ENCODE assay signal across 8 cellular contexts in the genomic region with DNA sequence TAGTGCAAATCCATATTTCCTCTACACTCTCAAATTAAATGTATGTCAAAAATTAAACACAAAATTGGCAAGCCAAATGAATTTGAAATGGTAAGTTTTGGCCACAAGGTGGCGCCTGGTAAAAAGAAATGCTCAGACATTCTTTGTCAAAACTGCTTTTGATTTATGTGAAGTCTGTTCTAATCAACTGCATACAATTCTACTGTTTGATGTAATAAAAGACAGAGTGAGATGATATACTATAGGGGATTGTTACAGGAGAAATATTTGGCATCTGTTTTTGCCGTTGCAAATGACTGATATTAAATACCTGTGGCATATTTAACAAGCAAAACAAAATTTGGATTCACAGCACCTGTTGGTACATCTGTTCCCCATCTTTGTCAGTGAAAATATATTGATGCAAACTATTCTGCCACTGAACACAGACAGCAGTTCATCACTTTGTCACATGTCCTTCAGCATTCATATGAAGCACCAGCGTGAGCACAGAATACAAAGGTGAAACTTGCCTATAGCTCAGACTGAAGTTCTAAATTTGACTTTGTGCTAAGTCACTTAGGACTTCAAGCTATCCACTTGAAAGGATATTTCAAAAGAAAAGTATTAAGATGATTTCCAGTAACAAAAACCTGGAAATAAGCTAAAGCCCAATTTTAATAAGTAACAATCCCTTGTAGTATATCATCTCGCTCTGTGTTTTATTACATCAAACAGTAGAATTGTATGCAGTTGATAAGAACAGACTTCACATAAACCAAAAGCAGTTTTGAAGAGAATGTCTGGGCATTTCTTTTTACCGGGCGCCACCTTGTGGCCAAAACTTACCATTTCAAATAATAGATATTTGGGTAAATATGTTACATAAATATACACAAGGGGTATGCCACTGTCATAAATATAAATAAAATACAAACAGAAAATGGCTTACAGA. TPM values are rescaled to one million over a fixed set of nuclear protein-coding genes. Genes with fewer than 3 reads are reported as not detected.
A peak's percentile ranks its signal among the peaks of the same experiment; 100 is the strongest.
DNase-seq lines count a peak whose midpoint lies in the region; TF ChIP-seq lines count a peak whose summit lies in the region.

No MANE protein-coding gene starts in this region.

- H3K27me3 ChIP-seq in dorsolateral prefrontal cortex: no peaks in the 10 kb centered on the region

- H3K27ac Mint-ChIP-seq in activated CD4-positive, alpha-beta T cell treated with anti-CD3 and anti-CD28 coated beads, Interleukin-2, amount 10 ng/mL, durations not matched to agents 7 days and 5 days: peak overlapping the region; percentile 60
- peak overlapping the region; percentile 51 for H3K27ac Mint-ChIP-seq in mesothelial cell of epicardium

- H3K9me3 Mint-ChIP-seq in activated CD4-positive, alpha-beta T cell treated with anti-CD3 and anti-CD28 coated beads, Interleukin-2, amount 10 ng/mL, durations not matched to agents 7 days and 5 days: no peaks in the 10 kb centered on the region
- H3K9me3 Mint-ChIP-seq in mesothelial cell of epicardium: no peaks in the 10 kb centered on the region

- peak overlapping the region in 19 of 59 donors; percentile 1 to 34 (median 16) for H3K4me3 ChIP-seq in dorsolateral prefrontal cortex

- H3K27ac ChIP-seq in dorsolateral prefrontal cortex: peak overlapping the region in 58 of 59 donors; percentile 21 to 99 (median 90)

- peak; percentile 52 for DNase-seq in NCI-H82 (lab: John Stamatoyannopoulos, UW)
- DNase-seq in NCI-H82 treated with DMSO at 0.1 percent for 48 hours (lab: John Stamatoyannopoulos, UW; ENCODE audit: unreplicated experiment): no peak
- peak; percentile 41 for DNase-seq in NCI-H2227 treated with DMSO at 0.1 percent for 48 hours (lab: John Stamatoyannopoulos, UW)
- peak; percentile 75 for DNase-seq in activated CD4-positive, alpha-beta T cell treated with anti-CD3 and anti-CD28 coated beads, Interleukin-2, amount 10 ng/mL, durations not matched to agents 7 days and 5 days
- peak in 4 of 10 donors; percentile 50 to 73 (median 67) for DNase-seq in dorsolateral prefrontal cortex
- peak in 1 of 2 experiments; percentile 68 for DNase-seq in mesothelial cell of epicardium (ENCODE audit: low spot score in 2 of 2, unreplicated experiment in 2 of 2)
- peak; percentile 77 for DNase-seq in stimulated activated CD8-positive, alpha-beta memory T cell treated with anti-CD3 and anti-CD28 coated beads, Interleukin-4, amount 100 ng/mL, for 48 hours
- no peak for DNase-seq in posterior vena cava (ENCODE audit: low spot score)

- intact Hi-C loops in dorsolateral prefrontal cortex (cut with DNase I) (loop anchor here (5.0 kb wide), 4 partner anchors 35 to 345 kb away; a partner anchor contains a TSS), posterior vena cava (cut with DNase I) (loop anchor here (5.0 to 10.0 kb wide), 2 partner anchors 273 to 380 kb away; no protein-coding TSS in a partner anchor)

- H3K27me3 Mint-ChIP-seq in activated CD4-positive, alpha-beta T cell treated with anti-CD3 and anti-CD28 coated beads, Interleukin-2, amount 10 ng/mL, durations not matched to agents 7 days and 5 days: peaks cover 2% of the 10 kb centered on the region
- H3K27me3 Mint-ChIP-seq in mesothelial cell of epicardium (ENCODE audit: low read depth): peaks cover 2% of the 10 kb centered on the region

- H3K4me1 Mint-ChIP-seq in activated CD4-positive, alpha-beta T cell treated with anti-CD3 and anti-CD28 coated beads, Interleukin-2, amount 10 ng/mL, durations not matched to agents 7 days and 5 days: peaks cover 14% of the 10 kb centered on the region
- peaks cover 9% of the 10 kb centered on the region for H3K4me1 Mint-ChIP-seq in mesothelial cell of epicardium

- POLR2A ChIA-PET in activated CD4-positive, alpha-beta T cell treated with anti-CD3 and anti-CD28 coated beads, Interleukin-2, amount 10 ng/mL, durations not matched to agents 7 days and 5 days (lab: Charles Lee): no interaction called here

- peaks cover 2% of the 10 kb centered on the region for H3K36me3 Mint-ChIP-seq in activated CD4-positive, alpha-beta T cell treated with anti-CD3 and anti-CD28 coated beads, Interleukin-2, amount 10 ng/mL, durations not matched to agents 7 days and 5 days (ENCODE audit: low read depth)
- H3K36me3 Mint-ChIP-seq in mesothelial cell of epicardium: no peaks in the 10 kb centered on the region

- TF ChIP-seq CTCF in dorsolateral prefrontal cortex (IDR thresholded peaks at IDR 0.05 in 54 of 56, conservative IDR thresholded peaks at IDR 0.05 in 2 of 56; ENCODE audit: low read depth in 1 of 56, partially characterized antibody in 56 of 56) (peak; percentile 78 to 99 (median 88)), mesothelial cell of epicardium (IDR thresholded peaks at IDR 0.05; ENCODE audit: unreplicated experiment) (peak; percentile 95)

- H3K4me3 Mint-ChIP-seq in activated CD4-positive, alpha-beta T cell treated with anti-CD3 and anti-CD28 coated beads, Interleukin-2, amount 10 ng/mL, durations not matched to agents 7 days and 5 days: no peak overlapping the region
- H3K4me3 Mint-ChIP-seq in mesothelial cell of epicardium: no peak overlapping the region

- CTCF ChIA-PET in activated CD4-positive, alpha-beta T cell treated with anti-CD3 and anti-CD28 coated beads, Interleukin-2, amount 10 ng/mL, durations not matched to agents 7 days and 5 days (lab: Charles Lee): interaction anchor here (0.6 to 2.5 kb wide), 11 partner anchors 10 to 347 kb away, joined by 3 to 12 read pairs (median 3); a partner anchor contains a TSS

RNA-seq across cellular contexts. Expression of a gene that starts 10.2 kb away (rescaled TPM):
- not detected for total RNA-seq in activated CD4-positive, alpha-beta T cell treated with anti-CD3 and anti-CD28 coated beads, Interleukin-2, amount 10 ng/mL, durations not matched to agents 7 days and 5 days
- total RNA-seq in dorsolateral prefrontal cortex: 1 to 10 TPM in 108 of 120 experiments, under 1 TPM in 12; 0.35 to 8.8 (median 2.3) TPM
- total RNA-seq in mesothelial cell of epicardium: not detected in 3 replicates
- 1 to 10 TPM in 1 of 2 donors, under 1 TPM in 1; 0.93 to 2.3 TPM for total RNA-seq in posterior vena cava

RNA-seq across cellular contexts. Expression of a gene that starts 34.3 kb away (rescaled TPM):
- total RNA-seq in activated CD4-positive, alpha-beta T cell treated with anti-CD3 and anti-CD28 coated beads, Interleukin-2, amount 10 ng/mL, durations not matched to agents 7 days and 5 days: 10 to 100 TPM; 32.6 to 34.3 TPM
- total RNA-seq in dorsolateral prefrontal cortex: 100 to 1,000 TPM in 33 of 120 experiments, 10 to 100 TPM in 87; 39.5 to 269 (median 82.3) TPM
- 24.2 to 27.3 TPM (median 24.8 TPM) in 3 replicates for total RNA-seq in mesothelial cell of epicardium
- 10 to 100 TPM; 52.4 to 71.1 TPM for total RNA-seq in posterior vena cava

Comparison
In these comparisons a context has a peak if more than half of its experiments do, and no peak if none do; other contexts are left out.
1. DNase-seq: peak in NCI-H82 (single experiment), NCI-H2227 treated with DMSO at 0.1 percent for 48 hours (single experiment), activated CD4-positive, alpha-beta T cell treated with anti-CD3 and anti-CD28 coated beads, Interleukin-2, amount 10 ng/mL, durations not matched to agents 7 days and 5 days (single experiment) and stimulated activated CD8-positive, alpha-beta memory T cell treated with anti-CD3 and anti-CD28 coated beads, Interleukin-4, amount 100 ng/mL, for 48 hours (single experiment); none in NCI-H82 treated with DMSO at 0.1 percent for 48 hours (single experiment) and posterior vena cava (single experiment).